ENCODE assay signal across 12 cellular contexts in the genomic region with DNA sequence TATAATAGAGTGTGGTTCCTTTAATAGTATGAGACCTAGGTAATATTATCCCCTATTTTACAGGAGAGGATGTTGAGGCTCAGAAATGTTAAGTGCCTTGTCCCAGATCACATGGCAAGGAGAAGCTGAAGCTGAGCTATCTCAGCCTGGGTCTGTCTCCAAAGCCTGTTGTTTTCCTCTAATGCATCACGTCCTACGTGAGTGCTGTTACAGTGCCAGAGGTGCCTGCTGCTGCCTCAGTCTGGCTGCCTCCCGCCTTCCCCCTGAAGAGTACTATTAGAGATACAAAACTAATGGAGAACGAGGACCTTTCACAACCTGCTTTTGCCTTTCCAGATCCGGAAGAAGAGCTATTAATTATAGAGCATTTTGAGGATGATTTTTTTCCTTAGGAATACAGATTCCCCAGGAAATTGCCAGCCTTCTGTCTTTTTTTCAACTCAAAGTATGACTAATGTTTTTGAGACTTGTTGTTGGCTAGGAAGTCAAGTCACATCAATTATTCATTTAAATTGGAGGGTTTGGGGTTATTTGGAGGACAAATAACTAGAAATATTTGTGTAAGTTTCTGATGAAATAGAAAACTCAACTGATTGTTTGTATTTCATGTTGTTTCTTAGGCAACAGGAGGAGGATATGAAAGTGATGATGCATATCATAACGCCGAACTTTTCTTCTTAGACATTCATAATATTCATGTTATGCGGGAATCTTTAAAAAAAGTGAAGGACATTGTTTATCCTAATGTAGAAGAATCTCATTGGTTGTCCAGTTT. TPM values are rescaled to one million over a fixed set of nuclear protein-coding genes. Genes with fewer than 3 reads are reported as not detected.
DNase-seq lines count a peak whose midpoint lies in the region; ATAC-seq and TF ChIP-seq lines count a peak whose summit lies in the region.
"Had no signal": no experiment of that assay in that cellular context is flagged by ENCODE, and none has a peak within 500 bp of the region (broad histone marks: within the 10 kb centered on the region; RNA-seq: fewer than 3 reads in every experiment).

No MANE protein-coding gene starts in this region.

- H3K4me3 ChIP-seq in choroid plexus epithelial cell (ENCODE audit: low read depth, low read length) = no peak overlapping the region
- H3K4me3 ChIP-seq: Peyer's patch had no signal

- H3K4me3 Mint-ChIP-seq in IgD-negative memory B cell (peak overlapping the region in 1 of 4 donors; percentile 55), nephron (peak overlapping the region in 1 of 3 experiments; percentile 11)

- no peaks in the 10 kb centered on the region for H3K4me1 Mint-ChIP-seq in IgD-negative memory B cell
- H3K4me1 Mint-ChIP-seq in nephron = peaks cover 6% of the 10 kb centered on the region

- no peaks in the 10 kb centered on the region for H3K36me3 Mint-ChIP-seq in IgD-negative memory B cell
- H3K36me3 Mint-ChIP-seq in nephron (ENCODE audit: low read depth) = peaks cover 11% of the 10 kb centered on the region

- no peaks in the 10 kb centered on the region for H3K27me3 Mint-ChIP-seq in IgD-negative memory B cell
- H3K27me3 Mint-ChIP-seq in nephron (ENCODE audit: low read depth) = no peaks in the 10 kb centered on the region

- ATAC-seq in HG03196 (IDR thresholded peaks at IDR 0.05; ENCODE audit: unreplicated experiment) (no peak), GM18870 (IDR thresholded peaks at IDR 0.05; ENCODE audit: unreplicated experiment) (no peak), GM19351 (IDR thresholded peaks at IDR 0.05; ENCODE audit: unreplicated experiment) (no peak)

- peak; percentile 32 for DNase-seq in Ammon's horn (ENCODE audit: low spot score)
- peak; percentile 69 for DNase-seq in choroid plexus epithelial cell (ENCODE audit: low read depth)
- DNase-seq in activated effector memory CD4-positive, alpha-beta T cell treated with Interleukin-2 at 50 U/mL for 16 hours = no peak
- DNase-seq: activated CD4-positive, alpha-beta T cell treated with anti-CD3 and anti-CD28 coated beads, Interleukin-2, amount 50 U/mL, for 48 hours; DND-41; KG1 had no signal

- TF ChIP-seq CTCF in choroid plexus epithelial cell (conservative IDR thresholded peaks at IDR 0.05; ENCODE audit: low read depth, low read length) (no peak), nephron (IDR thresholded peaks at IDR 0.05; ENCODE audit: unreplicated experiment in 3 of 3) (no peak)

- H3K9me3 Mint-ChIP-seq in IgD-negative memory B cell (no peaks in the 10 kb centered on the region), nephron (peaks cover 3% of the 10 kb centered on the region)

- peak overlapping the region in 2 of 3 donors; percentile 7 to 49 for H3K27ac Mint-ChIP-seq in IgD-negative memory B cell
- peak overlapping the region in 2 of 3 experiments; percentile 7 to 23 for H3K27ac Mint-ChIP-seq in nephron

RNA-seq across cellular contexts. Expression of a gene that starts 43.9 kb away (rescaled TPM):
- 19.0 TPM for polyA plus RNA-seq in IgD-negative memory B cell
